In genomic region chr15:26102365-26102764, GRCh38 we compare ENCODE assay signal across 1 cellular context.
TF ChIP-seq lines count a peak whose summit lies in the region.

No MANE protein-coding gene starts in this region.

TF ChIP-seq in H1, 55 proteins besides CTCF, POLR2A, EP300 and RAD21:
- peak; percentile 89 for TF ChIP-seq BACH1 (IDR thresholded peaks at IDR 0.05; ENCODE audit: low read length)
- 0 out of 2 replicates have a peak, but pooled peaks have one; percentile 47 for TF ChIP-seq YY1 (IDR thresholded peaks at IDR 0.05; ENCODE audit: low read depth, low read length)
- TF ChIP-seq JUND (IDR thresholded peaks at IDR 0.05; ENCODE audit: low read length) = no peak
- peak; percentile 14; the same call in 1 of the 2 replicates for TF ChIP-seq E2F6 (IDR thresholded peaks at IDR 0.05)
- peak; percentile 98 for TF ChIP-seq MAFK (IDR thresholded peaks at IDR 0.05; ENCODE audit: low read depth, low read length)
